ENCODE assay signal across 8 cellular contexts in the genomic region with DNA sequence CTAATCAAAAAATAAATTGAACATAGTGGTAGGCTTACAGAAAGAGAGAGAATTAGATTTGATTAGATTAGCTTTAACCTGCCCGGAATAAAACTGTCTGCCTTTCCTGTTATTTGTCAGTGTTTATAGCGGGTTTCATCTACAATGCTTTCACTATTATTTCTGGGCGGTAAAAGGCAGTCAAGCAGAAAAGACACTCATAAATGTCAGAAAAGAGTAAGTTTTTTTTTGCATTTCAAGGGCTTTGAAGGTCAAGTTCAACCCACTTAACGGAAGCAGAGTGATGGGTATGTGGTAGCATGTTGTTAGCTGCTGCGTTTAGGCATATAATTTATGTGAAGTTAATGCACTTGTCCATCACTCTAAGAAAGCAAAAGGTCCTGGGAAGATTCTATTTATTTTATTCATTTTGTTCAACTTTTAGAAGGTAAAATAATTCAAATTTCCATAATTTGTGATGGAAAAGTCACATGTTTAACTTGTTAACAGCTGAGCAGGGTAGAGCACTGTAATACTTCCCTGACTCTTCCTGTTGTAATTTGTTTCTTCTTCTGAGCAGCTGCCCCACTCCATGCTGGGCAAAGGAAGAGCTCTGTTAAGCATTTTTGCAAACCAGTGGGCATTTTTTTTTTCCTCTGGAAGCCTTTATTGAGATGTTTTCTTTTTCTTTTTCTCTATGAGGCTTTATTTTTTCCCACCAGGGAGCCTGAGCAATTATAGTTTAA.
A peak's percentile ranks its signal among the peaks of the same experiment; 100 is the strongest.
DNase-seq lines count a peak whose midpoint lies in the region; ATAC-seq lines count a peak whose summit lies in the region.

No MANE protein-coding gene starts in this region.

- H3K4me1 Mint-ChIP-seq in memory B cell = peaks cover 17% of the 10 kb centered on the region

- H3K4me3 Mint-ChIP-seq in memory B cell = peak overlapping the region; percentile 55

- H3K27me3 ChIP-seq in H7 (ENCODE audit: control insufficient read depth, insufficient read depth, low read length) = no peaks in the 10 kb centered on the region

- H3K36me3 ChIP-seq in H7 (replicated peaks; ENCODE audit: control insufficient read depth, insufficient read depth, low read length) = no peaks in the 10 kb centered on the region

- H3K27ac Mint-ChIP-seq in memory B cell = peak overlapping the region; percentile 70

- DNase-seq in DMS53 (lab: John Stamatoyannopoulos, UW) (peak; percentile 28), DMS53 treated with DMSO at 0.1 percent for 48 hours (lab: John Stamatoyannopoulos, UW; ENCODE audit: unreplicated experiment) (no peak), memory B cell (ENCODE audit: low spot score in 2 of 2) (no peak), GM03348 (ENCODE audit: low spot score) (no peak), germinal center (ENCODE audit: low spot score) (no peak), H7 (no peak)

- H3K27me3 Mint-ChIP-seq in memory B cell = peaks cover 3% of the 10 kb centered on the region

- peak; percentile 70 for ATAC-seq in GM21737 (IDR thresholded peaks at IDR 0.05; ENCODE audit: unreplicated experiment)
- peak; percentile 84 for ATAC-seq in HG03575 (IDR thresholded peaks at IDR 0.05; ENCODE audit: extremely low read depth, insufficient number of reproducible peaks, low FRiP score, unreplicated experiment)
- peak; percentile 83 for ATAC-seq in memory B cell (ENCODE audit: low read depth)

- H3K4me3 ChIP-seq in H7 (ENCODE audit: insufficient read depth, low read depth, low read length) = no peak overlapping the region

- no peaks in the 10 kb centered on the region for H3K9me3 Mint-ChIP-seq in memory B cell

- no peaks in the 10 kb centered on the region for H3K36me3 Mint-ChIP-seq in memory B cell
